In the genomic region with DNA sequence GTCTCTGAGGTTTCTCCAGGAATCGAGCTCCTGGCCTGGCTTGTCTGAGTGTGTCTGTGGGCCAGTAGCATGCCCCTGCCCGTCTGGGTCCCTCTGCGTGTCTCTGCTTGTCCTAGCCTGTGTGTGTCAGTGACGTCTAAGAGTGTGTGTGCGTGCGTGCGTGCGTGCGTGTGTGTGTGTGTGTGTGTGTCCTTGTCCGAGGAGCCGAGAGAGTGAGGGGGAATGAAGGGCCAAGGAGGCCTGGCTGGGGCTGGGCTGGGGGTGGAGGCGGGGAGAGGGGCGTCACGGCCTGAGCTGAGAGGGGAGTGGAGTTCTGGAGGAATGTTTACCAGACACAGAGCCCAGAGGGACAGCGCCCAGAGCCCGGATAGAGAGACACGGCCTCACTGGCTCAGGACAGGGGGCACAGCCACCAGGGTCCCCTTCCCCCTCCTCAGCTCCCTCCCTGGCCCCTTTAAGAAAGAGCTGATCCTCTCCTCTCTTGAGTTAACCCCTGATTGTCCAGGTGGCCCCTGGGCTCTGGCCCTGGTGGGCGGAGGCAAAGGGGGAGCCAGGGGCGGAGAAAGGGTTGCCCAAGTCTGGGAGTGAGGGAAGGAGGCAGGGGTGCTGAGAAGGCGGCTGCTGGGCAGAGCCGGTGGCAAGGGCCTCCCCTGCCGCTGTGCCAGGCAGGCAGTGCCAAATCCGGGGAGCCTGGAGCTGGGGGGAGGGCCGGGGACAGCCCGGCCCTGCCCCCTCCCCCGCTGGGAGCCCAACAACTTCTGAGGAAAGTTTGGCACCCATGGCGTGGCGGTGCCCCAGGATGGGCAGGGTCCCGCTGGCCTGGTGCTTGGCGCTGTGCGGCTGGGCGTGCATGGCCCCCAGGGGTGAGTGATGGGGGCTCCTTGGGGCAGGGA, we compare ENCODE assay signal across 8 cellular contexts. TPM values are rescaled to one million over a fixed set of nuclear protein-coding genes. Genes with fewer than 3 reads are reported as not detected.
A peak's percentile ranks its signal among the peaks of the same experiment; 100 is the strongest.
DNase-seq lines count a peak whose midpoint lies in the region; ATAC-seq and TF ChIP-seq lines count a peak whose summit lies in the region.

AXL (plus strand) TSS at position 609 of the 893 bp plus-strand sequence; CDS start at position 779, 170 bp downstream.

- H3K4me1 Mint-ChIP-seq in Caco-2 (ENCODE audit: low read depth, unreplicated experiment): peaks cover 36% of the 10 kb centered on the region

- intact Hi-C loops in Caco-2 (cut with micrococcal nuclease; ENCODE audit: unreplicated experiment): no loop called here

- BruUV-seq in Caco-2 (replicated peaks; lab: Mats Ljungman, UMichigan): no TSS peak

- H3K9me3 Mint-ChIP-seq in Caco-2 (ENCODE audit: unreplicated experiment): no peaks in the 10 kb centered on the region

- H3K36me3 ChIP-seq in Caco-2 (ENCODE audit: control insufficient read depth, insufficient read depth, low read length): no peaks in the 10 kb centered on the region
- peaks cover 39% of the 10 kb centered on the region for H3K36me3 ChIP-seq in SJSA1
- H3K36me3 ChIP-seq in mucosa of stomach (ENCODE audit: control insufficient read depth, insufficient read depth, low read length): no peaks in the 10 kb centered on the region

- peak; percentile 43 to 68 for DNase-seq in Caco-2
- peak; percentile 78 to 83 for DNase-seq in SJSA1 (ENCODE audit: low read depth in 1 of 2, low spot score in 2 of 2)
- peak; percentile 82 for DNase-seq in fibroblast of pulmonary artery (ENCODE audit: low read depth)
- DNase-seq in DMS79 treated with DMSO at 0.1 percent for 48 hours (lab: John Stamatoyannopoulos, UW): no peak
- DNase-seq in SK-N-DZ (ENCODE audit: low spot score): no peak
- no peak for DNase-seq in GM20000 (ENCODE audit: low spot score)

- peak within 1 kb of the TSS; percentile 99 for H3K27ac ChIP-seq in SJSA1

- ATAC-seq in HG03108 (IDR thresholded peaks at IDR 0.05; ENCODE audit: unreplicated experiment): no peak

- TF ChIP-seq CTCF in Caco-2 (IDR thresholded peaks at IDR 0.05; ENCODE audit: insufficient read depth in 1 of 2, low read depth in 1 of 2, low read length in 1 of 2, severe bottlenecking in 1 of 2, unreplicated experiment in 1 of 2): no peak
- no peak for TF ChIP-seq CTCF in fibroblast of pulmonary artery (IDR thresholded peaks at IDR 0.05; ENCODE audit: low read length, missing control alignments)
- TF ChIP-seq CTCF in GM20000 (IDR thresholded peaks at IDR 0.05; ENCODE audit: extremely low read depth, missing control alignments): no peak

- no peaks in the 10 kb centered on the region for H3K27me3 Mint-ChIP-seq in Caco-2 (ENCODE audit: insufficient read depth, unreplicated experiment)

- H3K36me3 Mint-ChIP-seq in Caco-2 (ENCODE audit: insufficient read depth, unreplicated experiment): no peaks in the 10 kb centered on the region

- peak within 1 kb of the TSS; percentile 70 for H3K9ac ChIP-seq in mucosa of stomach (ENCODE audit: low read length)

- H3K4me3 ChIP-seq in Caco-2 (ENCODE audit: low read depth, low read length) (no peak within 1 kb of the TSS), SJSA1 (peak within 1 kb of the TSS; percentile 59), fibroblast of pulmonary artery (replicated peaks; ENCODE audit: low read depth, low read length) (peak within 1 kb of the TSS; percentile 70), mucosa of stomach (ENCODE audit: low read length) (peak within 1 kb of the TSS; percentile 25)

- H3K27ac Mint-ChIP-seq in Caco-2 (ENCODE audit: unreplicated experiment): peak within 1 kb of the TSS; percentile 30

- POLR2A ChIA-PET in Caco-2 (lab: Charles Lee): interaction anchor here (0.6 to 0.7 kb wide), 2 partner anchors 26 to 41 kb away, joined by 3 to 4 read pairs; no protein-coding TSS in a partner anchor

- H3K4me1 ChIP-seq in Caco-2: peaks cover 11% of the 10 kb centered on the region; the same call in 1 of the 2 replicates
- peaks cover 46% of the 10 kb centered on the region for H3K4me1 ChIP-seq in SJSA1 (replicated peaks)
- H3K4me1 ChIP-seq in mucosa of stomach (ENCODE audit: control insufficient read depth, insufficient read depth, low read length): peaks cover 6% of the 10 kb centered on the region

- CTCF ChIA-PET in Caco-2 (lab: Charles Lee): interaction anchor here (0.6 kb wide), 1 partner anchor 14 kb away, joined by 5 read pairs; no protein-coding TSS in a partner anchor

- peak within 1 kb of the TSS; percentile 49 for H3K4me3 Mint-ChIP-seq in Caco-2 (ENCODE audit: unreplicated experiment)

- H3K27me3 ChIP-seq in Caco-2 (replicated peaks; ENCODE audit: control insufficient read depth, insufficient read depth, low read length): no peaks in the 10 kb centered on the region
- no peaks in the 10 kb centered on the region for H3K27me3 ChIP-seq in SJSA1 (replicated peaks)
- peaks cover 29% of the 10 kb centered on the region for H3K27me3 ChIP-seq in mucosa of stomach (ENCODE audit: control insufficient read depth, insufficient read depth, low read length)

- H3K9me3 ChIP-seq in Caco-2 (no peaks in the 10 kb centered on the region), SJSA1 (replicated peaks) (no peaks in the 10 kb centered on the region), mucosa of stomach (ENCODE audit: control insufficient read depth, low read length) (no peaks in the 10 kb centered on the region)

RNA-seq across cellular contexts. Expression of gene AXL, which starts in this region (rescaled TPM):
- 1.2 and 1.6 TPM in 2 replicates for total RNA-seq in Caco-2 (2022)
- total RNA-seq in SJSA1 (2014; rRNA removed; shearing (Covaris generic)): 181 and 224 TPM in 2 replicates
- polyA plus RNA-seq in SK-N-DZ (2014; cell fraction: cytosol; rRNA removed): 0.02 TPM in 1 of 2 replicates, not detected in the other
- polyA plus RNA-seq in SK-N-DZ (2014; cell fraction: nucleus; rRNA removed): not detected in 2 replicates

Comparison
In these comparisons a context has a peak if more than half of its experiments do, and no peak if none do; other contexts are left out.
1. RNA of gene AXL (total RNA-seq): 181 to 224 TPM in SJSA1; 1.2 to 1.6 TPM in Caco-2; every median in the first group is over 10 times any median in the second.
2. DNase-seq: peak in Caco-2 (2 of 2), SJSA1 (2 of 2) and fibroblast of pulmonary artery (single experiment); none in DMS79 treated with DMSO at 0.1 percent for 48 hours (single experiment), SK-N-DZ (single experiment) and GM20000 (single experiment).